Comparison of ENCODE assay signal across 1 cellular context in the genomic region with DNA sequence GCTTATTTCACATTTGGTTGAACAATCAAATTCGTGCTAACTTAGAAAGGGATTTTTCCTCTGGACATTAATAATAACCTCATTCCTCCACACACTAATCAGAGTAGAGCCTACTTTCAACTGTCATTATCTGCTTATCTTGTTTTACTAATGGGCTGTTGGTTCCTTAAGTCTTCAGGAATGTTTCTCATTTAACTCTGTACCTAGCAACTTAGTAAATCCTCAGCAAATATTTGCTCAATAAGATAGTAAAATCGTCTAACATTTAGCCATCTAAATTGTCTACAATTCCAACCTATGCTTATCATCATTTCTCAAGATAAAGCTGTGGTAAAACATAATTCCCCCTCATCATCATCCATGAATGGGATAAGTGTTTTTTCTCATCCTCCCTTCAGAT.
TF ChIP-seq lines count a peak whose summit lies in the region.

No MANE protein-coding gene starts in this region.

TF ChIP-seq in IMR-90, 13 proteins besides CTCF, POLR2A, EP300 and RAD21 (continued from another document):
- TF ChIP-seq, protein P1, sequence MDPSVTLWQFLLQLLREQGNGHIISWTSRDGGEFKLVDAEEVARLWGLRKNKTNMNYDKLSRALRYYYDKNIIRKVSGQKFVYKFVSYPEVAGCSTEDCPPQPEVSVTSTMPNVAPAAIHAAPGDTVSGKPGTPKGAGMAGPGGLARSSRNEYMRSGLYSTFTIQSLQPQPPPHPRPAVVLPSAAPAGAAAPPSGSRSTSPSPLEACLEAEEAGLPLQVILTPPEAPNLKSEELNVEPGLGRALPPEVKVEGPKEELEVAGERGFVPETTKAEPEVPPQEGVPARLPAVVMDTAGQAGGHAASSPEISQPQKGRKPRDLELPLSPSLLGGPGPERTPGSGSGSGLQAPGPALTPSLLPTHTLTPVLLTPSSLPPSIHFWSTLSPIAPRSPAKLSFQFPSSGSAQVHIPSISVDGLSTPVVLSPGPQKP (IDR thresholded peaks at IDR 0.05; ENCODE audit: borderline replicate concordance, low read depth, low read length): no peak
- TF ChIP-seq SMC3 (IDR thresholded peaks at IDR 0.05; ENCODE audit: low read depth, low read length) (no peak), RCOR1 (IDR thresholded peaks at IDR 0.05; ENCODE audit: insufficient replicate concordance, low read length) (no peak), MAZ (IDR thresholded peaks at IDR 0.05; ENCODE audit: borderline replicate concordance, low read depth, low read length) (no peak), RFX5 (IDR thresholded peaks at IDR 0.05; ENCODE audit: low read depth, low read length) (no peak), FOS (IDR thresholded peaks at IDR 0.05; ENCODE audit: low read depth, low read length) (no peak)
